ENCODE assay signal across 1 cellular context in genomic region chr1:111551623-111552470, GRCh38.
TF ChIP-seq lines count a peak whose summit lies in the region.

No MANE protein-coding gene starts in this region.

TF ChIP-seq in K562, 482 proteins besides CTCF, POLR2A, EP300 and RAD21:
- TF ChIP-seq ATF7 (IDR thresholded peaks at IDR 0.05) (0 out of 2 replicates have a peak, but pooled peaks have one; percentile 37), CBFA2T3 (IDR thresholded peaks at IDR 0.05) (0 out of 2 replicates have a peak, but pooled peaks have one; percentile 8), SREBF1 (IDR thresholded peaks at IDR 0.05; ENCODE audit: borderline replicate concordance, low read depth, low read length) (no peak), ZBTB40 (IDR thresholded peaks at IDR 0.05) (peak; percentile 66), ZBTB40 (CRISPR knock-in tag; IDR thresholded peaks at IDR 0.05) (no peak; the same call in 1 of the 2 replicates), MIER1 (IDR thresholded peaks at IDR 0.05; ENCODE audit: low read depth) (no peak), CTBP1 (IDR thresholded peaks at IDR 0.05; ENCODE audit: borderline replicate concordance) (0 out of 2 replicates have a peak, but pooled peaks have one; percentile 21), SOX6 (IDR thresholded peaks at IDR 0.05) (peak; percentile 30; the same call in 1 of the 2 replicates), BRD4 (IDR thresholded peaks at IDR 0.05) (no peak), GATA2 (CRISPR knock-in tag; IDR thresholded peaks at IDR 0.05) (peak; percentile 41)
